ENCODE assay signal across 18 cellular contexts in the genomic region with DNA sequence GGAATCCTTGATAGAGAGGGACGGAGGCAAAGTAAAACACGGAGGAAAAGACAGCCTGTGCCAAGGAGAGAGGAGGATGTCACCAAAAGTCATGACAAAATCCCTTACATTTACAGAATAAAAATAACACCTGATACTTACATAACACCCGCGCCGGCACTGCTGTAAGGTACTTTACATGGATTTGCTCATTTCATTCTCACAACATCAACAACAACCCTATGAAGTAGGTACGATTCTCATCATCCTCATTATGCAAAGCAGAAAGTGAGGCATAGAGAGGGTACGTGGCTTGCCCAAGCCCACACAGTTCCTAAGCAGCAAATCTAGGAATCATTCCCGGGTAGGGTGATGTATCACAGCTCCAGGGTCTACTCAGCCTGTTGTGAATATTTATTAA.
"Had no signal": no experiment of that assay in that cellular context is flagged by ENCODE, and none has a peak within 500 bp of the region (broad histone marks: within the 10 kb centered on the region; RNA-seq: fewer than 3 reads in every experiment).

No MANE protein-coding gene starts in this region.

- H3K9me3 Mint-ChIP-seq: effector memory CD8-positive, alpha-beta T cell; immature natural killer cell; type B pancreatic cell had no signal

- H3K4me3 Mint-ChIP-seq: activated naive CD8-positive, alpha-beta T cell; immature natural killer cell; type B pancreatic cell had no signal

- DNase-seq: activated effector memory CD4-positive, alpha-beta T cell treated with anti-CD3 and anti-CD28 coated beads, Interleukin-2, amount 50 U/mL, for 16 hours; adrenal gland; colonic mucosa; dorsolateral prefrontal cortex; effector memory CD8-positive, alpha-beta T cell; foreskin melanocyte; immature natural killer cell; lower lobe of right lung; mesendoderm; mucosa of descending colon; right lobe of liver; stimulated activated CD4-positive, alpha-beta T cell treated with anti-CD3 and anti-CD28 coated beads, Interleukin-1b, Interleukin-23, amount 100 ng/mL, for 48 hours; SW 1271; T-helper 2 cell had no signal

- H3K27me3 Mint-ChIP-seq: type B pancreatic cell had no signal

- H3K36me3 Mint-ChIP-seq: activated naive CD8-positive, alpha-beta T cell had no signal

- H3K4me1 Mint-ChIP-seq: immature natural killer cell had no signal

- ATAC-seq: esophagus mucosa, left lobe of liver, lower lobe of right lung had no signal

- H3K27ac Mint-ChIP-seq: activated naive CD8-positive, alpha-beta T cell; immature natural killer cell; type B pancreatic cell had no signal
